In the genomic region with DNA sequence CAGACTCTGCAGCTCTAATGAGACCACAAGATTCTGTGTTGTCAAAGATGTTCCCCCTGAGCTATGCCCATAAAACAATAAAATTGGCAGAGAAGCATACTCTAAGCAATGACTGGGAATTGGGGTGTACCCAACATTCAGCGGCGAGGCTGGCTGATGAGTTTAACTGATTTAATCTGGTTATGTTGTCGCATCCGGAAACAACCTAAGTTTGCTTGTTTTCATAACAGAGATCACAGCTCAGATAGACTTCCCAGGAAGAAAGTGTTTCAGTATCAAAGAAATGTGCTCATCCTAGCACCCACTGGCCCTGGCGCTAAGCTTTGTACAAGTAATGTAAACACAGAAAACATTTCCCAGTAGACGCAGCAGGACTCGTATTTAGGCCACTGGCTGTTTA, we compare ENCODE assay signal across 11 cellular contexts.
"Had no signal": no experiment of that assay in that cellular context is flagged by ENCODE, and none has a peak within 500 bp of the region (broad histone marks: within the 10 kb centered on the region; RNA-seq: fewer than 3 reads in every experiment).

No MANE protein-coding gene starts in this region.

- H3K36me3 ChIP-seq: ascending aorta, breast epithelium, gastroesophageal sphincter, neural progenitor cell, pancreas, thoracic aorta, upper lobe of right lung had no signal

- H3K27ac ChIP-seq: breast epithelium, neural progenitor cell, pancreas, thoracic aorta, upper lobe of right lung had no signal

- H3K4me1 ChIP-seq: breast epithelium, pancreas, upper lobe of right lung had no signal

- H3K9me3 ChIP-seq: ascending aorta, breast epithelium, gastroesophageal sphincter, pancreas, thoracic aorta, upper lobe of right lung had no signal

- DNase-seq: activated naive CD4-positive, alpha-beta T cell treated with anti-CD3 and anti-CD28 coated beads, Interleukin-2, amount 10 ng/mL, durations not matched to agents 7 days and 5 days; dorsolateral prefrontal cortex; endodermal cell; pancreas; stimulated activated CD4-positive, alpha-beta T cell treated with anti-CD3 and anti-CD28 coated beads, Interleukin-1b, Interleukin-23, amount 100 ng/mL, for 48 hours; upper lobe of right lung had no signal

- ATAC-seq: gastroesophageal sphincter, pancreas, upper lobe of right lung had no signal

- H3K27me3 ChIP-seq: ascending aorta, dorsolateral prefrontal cortex, neural progenitor cell, pancreas, upper lobe of right lung had no signal

- H3K4me3 ChIP-seq: ascending aorta, breast epithelium, dorsolateral prefrontal cortex, gastroesophageal sphincter, neural progenitor cell, pancreas, thoracic aorta, upper lobe of right lung had no signal
